ENCODE assay signal across 9 cellular contexts in the genomic region with DNA sequence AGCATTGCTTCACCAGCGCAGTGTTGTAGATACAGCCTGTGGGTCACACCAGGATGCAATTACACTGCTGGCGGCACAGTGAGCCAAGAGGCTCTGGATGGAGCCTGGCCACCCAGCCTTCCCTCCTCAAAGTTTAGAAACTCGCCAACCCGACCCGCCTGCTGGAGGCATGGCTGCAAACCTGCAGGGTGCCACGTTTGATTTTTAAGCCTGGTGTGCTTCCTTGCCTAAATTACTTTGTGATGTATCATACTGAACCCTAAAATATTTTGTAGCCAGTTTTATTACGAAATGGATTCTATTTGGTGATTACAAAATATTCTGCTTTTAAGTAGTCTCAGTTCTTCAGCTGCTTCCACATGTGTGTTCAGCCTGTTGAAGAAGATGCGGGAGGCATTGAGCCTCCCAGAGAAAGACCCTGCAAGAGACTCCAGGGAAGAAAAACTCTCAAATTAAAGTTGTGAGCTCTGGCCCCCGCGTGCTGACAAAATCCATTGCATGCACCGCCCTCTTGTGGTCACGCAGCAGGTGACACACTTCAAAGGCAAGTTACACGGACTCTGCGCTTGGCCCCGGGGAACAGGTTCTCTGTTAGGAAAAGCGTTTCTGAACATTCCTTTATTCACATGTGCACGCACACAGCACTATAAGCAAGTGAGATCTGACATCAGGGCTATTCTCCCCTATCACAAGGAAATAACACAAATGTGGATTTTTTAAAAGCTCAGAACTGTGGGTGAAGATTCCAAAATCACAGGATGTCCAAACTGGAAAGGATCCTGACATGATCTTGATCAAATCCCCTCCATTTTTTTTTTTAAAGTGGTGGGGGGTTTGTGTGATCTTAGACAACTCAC.
DNase-seq lines count a peak whose midpoint lies in the region; ATAC-seq and TF ChIP-seq lines count a peak whose summit lies in the region.
"Had no signal": no experiment of that assay in that cellular context is flagged by ENCODE, and none has a peak within 500 bp of the region (broad histone marks: within the 10 kb centered on the region; RNA-seq: fewer than 3 reads in every experiment).

No MANE protein-coding gene starts in this region.

- H3K27ac ChIP-seq in left lung: no peak overlapping the region
- H3K27ac ChIP-seq: BLaER1 treated with 17β-estradiol and CSF1 and Interleukin-3, amounts not matched to agents 10 nM and 100 nM had no signal

- no peaks in the 10 kb centered on the region for H3K36me3 ChIP-seq in left lung
- H3K36me3 ChIP-seq: BLaER1 treated with 17β-estradiol and CSF1 and Interleukin-3, amounts not matched to agents 10 nM and 100 nM had no signal

- peaks cover 0 to 5% of the 10 kb centered on the region in 2 donors for H3K27me3 ChIP-seq in left lung
- H3K27me3 ChIP-seq: BLaER1 treated with 17β-estradiol and CSF1 and Interleukin-3, amounts not matched to agents 10 nM and 100 nM had no signal

- H3K4me3 ChIP-seq in WI38 (ENCODE audit: low read depth, low read length): no peak overlapping the region
- H3K4me3 ChIP-seq in left lung: no peak overlapping the region
- H3K4me3 ChIP-seq: BLaER1 treated with 17β-estradiol and CSF1 and Interleukin-3, amounts not matched to agents 10 nM and 100 nM had no signal

- intact Hi-C loops in left lung (cut with DNase I): no loop called here

- peak; percentile 24 to 70 (median 28) for DNase-seq in NCI-H1417 (lab: John Stamatoyannopoulos, UW)
- DNase-seq in NCI-H1417 treated with DMSO at 0.1 percent for 48 hours (lab: John Stamatoyannopoulos, UW): no peak
- peak; percentile 23 for DNase-seq in NCI-H2107 (lab: John Stamatoyannopoulos, UW)
- peak; percentile 15 for DNase-seq in central memory CD4-positive, alpha-beta T cell
- peak in 1 of 2 donors; percentile 52 for DNase-seq in left lung
- DNase-seq in stimulated activated CD4-positive, alpha-beta T cell treated with anti-CD3 and anti-CD28 coated beads, Interleukin-4, amount 100 ng/mL, for 1 hour: peak; percentile 65

- H3K9me3 ChIP-seq in left lung: peaks cover 0 to 8% of the 10 kb centered on the region in 2 donors

- ATAC-seq in left lung (peak; percentile 95), GM18511 (IDR thresholded peaks at IDR 0.05; ENCODE audit: unreplicated experiment) (no peak)

- H3K4me1 ChIP-seq in left lung: peaks cover 0 to 5% of the 10 kb centered on the region in 2 donors
- H3K4me1 ChIP-seq: BLaER1 treated with 17β-estradiol and CSF1 and Interleukin-3, amounts not matched to agents 10 nM and 100 nM had no signal

- TF ChIP-seq CTCF in WI38 (IDR thresholded peaks at IDR 0.05; ENCODE audit: low read depth, low read length): peak; percentile 79
- TF ChIP-seq CTCF in left lung (IDR thresholded peaks at IDR 0.05): peak; percentile 67 to 79
